8 cellular contexts compared by ENCODE assay signal in the genomic region with DNA sequence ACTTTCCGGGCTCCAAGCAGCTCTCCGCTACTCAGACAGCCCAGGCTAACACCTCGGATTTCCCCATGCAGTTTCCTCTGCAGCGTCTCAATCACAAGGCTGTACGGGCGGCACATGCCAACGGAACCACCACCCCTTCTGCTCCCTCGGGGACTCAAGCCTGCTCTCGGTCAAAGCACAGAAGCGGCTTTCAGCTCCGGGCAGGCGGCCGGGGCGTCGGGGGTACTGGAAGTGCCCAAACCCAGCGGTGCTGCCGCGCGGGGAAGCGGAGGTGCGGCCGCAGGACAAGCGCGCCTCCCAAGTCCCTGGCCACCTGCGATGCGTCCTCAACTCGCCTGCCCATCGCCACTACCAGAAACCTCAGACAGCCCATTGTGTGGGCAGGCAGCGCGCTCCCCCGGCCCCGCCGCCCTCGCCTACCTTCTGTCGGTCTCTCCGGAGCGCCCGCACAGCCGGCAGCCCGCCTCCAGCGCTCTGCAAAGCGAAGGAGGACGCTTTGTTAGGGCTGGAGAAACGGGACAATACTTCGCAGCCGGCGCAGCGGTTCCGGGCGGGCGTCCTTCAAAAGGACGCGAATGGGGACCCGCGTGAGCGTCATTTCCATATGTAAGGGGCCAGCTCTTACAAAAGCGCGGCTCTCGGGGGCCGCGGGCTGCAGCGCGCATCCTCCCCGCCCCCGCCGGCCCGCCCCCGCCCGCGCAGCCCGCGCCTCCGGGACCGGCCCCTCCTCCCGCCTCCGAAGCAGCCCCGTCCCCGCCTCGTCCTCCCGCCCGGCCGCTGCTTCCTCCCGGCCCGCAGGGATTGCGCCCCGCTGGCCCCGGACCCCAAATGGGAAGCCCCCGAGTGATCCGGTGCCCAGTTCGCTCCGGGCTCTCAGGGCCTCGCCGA. TPM values are rescaled to one million over a fixed set of nuclear protein-coding genes. Genes with fewer than 3 reads are reported as not detected.
DNase-seq lines count a peak whose midpoint lies in the region; ATAC-seq and TF ChIP-seq lines count a peak whose summit lies in the region.

No MANE protein-coding gene starts in this region.

- no peak for TF ChIP-seq CTCF in mesothelial cell of epicardium (IDR thresholded peaks at IDR 0.05; ENCODE audit: unreplicated experiment)

- H3K9me3 ChIP-seq in endocrine pancreas (ENCODE audit: control insufficient read depth, low read length), result no peaks in the 10 kb centered on the region

- H3K36me3 ChIP-seq in endocrine pancreas (ENCODE audit: control insufficient read depth, insufficient read depth, low read length), result no peaks in the 10 kb centered on the region

- H3K27ac Mint-ChIP-seq in mesothelial cell of epicardium, result peak overlapping the region; percentile 40

- peaks cover 20% of the 10 kb centered on the region for H3K4me1 Mint-ChIP-seq in mesothelial cell of epicardium

- peaks cover 52% of the 10 kb centered on the region for H3K27me3 Mint-ChIP-seq in mesothelial cell of epicardium (ENCODE audit: low read depth)

- H3K4me1 ChIP-seq in endocrine pancreas (ENCODE audit: control insufficient read depth, insufficient read depth, low read length), result peaks cover 5% of the 10 kb centered on the region

- ATAC-seq in HG03045 (IDR thresholded peaks at IDR 0.05; ENCODE audit: unreplicated experiment), result peak; percentile 46

- H3K4me3 ChIP-seq in endocrine pancreas (ENCODE audit: control insufficient read depth, insufficient read depth, low read length), result peak overlapping the region; percentile 54

- no peaks in the 10 kb centered on the region for H3K9me3 Mint-ChIP-seq in mesothelial cell of epicardium

- peak overlapping the region; percentile 72 for H3K4me3 Mint-ChIP-seq in mesothelial cell of epicardium

- no peaks in the 10 kb centered on the region for H3K27me3 ChIP-seq in endocrine pancreas (ENCODE audit: control insufficient read depth, insufficient read depth, low read length)

- H3K36me3 Mint-ChIP-seq in mesothelial cell of epicardium, result peaks cover 2% of the 10 kb centered on the region

- peak; percentile 50 for DNase-seq in SIG-M5 treated with dmso at 0.1 percent for 504 hours (lab: John Stamatoyannopoulos, UW; ENCODE audit: unreplicated experiment)
- no peak for DNase-seq in SIG-M5 (lab: John Stamatoyannopoulos, UW)
- DNase-seq in NCI-H345 treated with DMSO at 0.1 percent for 48 hours (lab: John Stamatoyannopoulos, UW; ENCODE audit: unreplicated experiment), result peak; percentile 39
- DNase-seq in activated CD8-positive, alpha-beta memory T cell treated with anti-CD3 and anti-CD28 coated beads for 24 hours, result peak; percentile 83
- DNase-seq in mesothelial cell of epicardium (ENCODE audit: low spot score in 2 of 2, unreplicated experiment in 2 of 2), result peak; percentile 33 to 64
- DNase-seq in stimulated activated CD8-positive, alpha-beta memory T cell treated with anti-CD3 and anti-CD28 coated beads, Interleukin-4, amount 100 ng/mL, for 1 hour (ENCODE audit: low read depth in 2 of 2, low spot score in 1 of 2), result peak; percentile 32 to 37

- peak overlapping the region; percentile 70 for H3K9ac ChIP-seq in endocrine pancreas (ENCODE audit: control insufficient read depth, insufficient read depth, low read length)

RNA-seq across cellular contexts. Expression of gene NIN, which starts 0.7 kb away (rescaled TPM):
- total RNA-seq in mesothelial cell of epicardium, result 26.7 to 33.2 TPM (median 29.3 TPM) in 3 replicates

RNA-seq across cellular contexts. Expression of gene ABHD12B, which starts 41.6 kb away (rescaled TPM):
- total RNA-seq in mesothelial cell of epicardium, result 0.16 to 0.47 TPM (median 0.27 TPM) in 3 replicates
